ENCODE assay signal across 13 cellular contexts in genomic region chr9:20361656-20362570, GRCh38.
DNase-seq lines count a peak whose midpoint lies in the region; ATAC-seq and TF ChIP-seq lines count a peak whose summit lies in the region.
"Had no signal": no experiment of that assay in that cellular context is flagged by ENCODE, and none has a peak within 500 bp of the region (broad histone marks: within the 10 kb centered on the region; RNA-seq: fewer than 3 reads in every experiment).

No MANE protein-coding gene starts in this region.

- H3K36me3 Mint-ChIP-seq in activated naive CD8-positive, alpha-beta T cell: peaks cover 30% of the 10 kb centered on the region
- H3K36me3 Mint-ChIP-seq in progenitor cell of endocrine pancreas (ENCODE audit: insufficient read depth): no peaks in the 10 kb centered on the region

- no peaks in the 10 kb centered on the region for H3K27me3 Mint-ChIP-seq in activated naive CD8-positive, alpha-beta T cell
- no peaks in the 10 kb centered on the region for H3K27me3 Mint-ChIP-seq in progenitor cell of endocrine pancreas

- peak overlapping the region; percentile 64 for H3K4me3 Mint-ChIP-seq in activated naive CD8-positive, alpha-beta T cell
- no peak overlapping the region for H3K4me3 Mint-ChIP-seq in progenitor cell of endocrine pancreas (ENCODE audit: low read depth)

- peaks cover 0 to 12% of the 10 kb centered on the region in 2 donors for H3K36me3 ChIP-seq in ascending aorta
- H3K36me3 ChIP-seq: left ventricle myocardium inferior had no signal

- ATAC-seq in GM18517 (IDR thresholded peaks at IDR 0.05; ENCODE audit: unreplicated experiment) (peak; percentile 83), GM19455 (IDR thresholded peaks at IDR 0.05; ENCODE audit: unreplicated experiment) (peak; percentile 85), HG03095 (IDR thresholded peaks at IDR 0.05; ENCODE audit: unreplicated experiment) (peak; percentile 69)

- H3K27ac Mint-ChIP-seq in activated naive CD8-positive, alpha-beta T cell: peak overlapping the region; percentile 93
- H3K27ac Mint-ChIP-seq in progenitor cell of endocrine pancreas: no peak overlapping the region

- TF ChIP-seq CTCF in progenitor cell of endocrine pancreas (IDR thresholded peaks at IDR 0.05; ENCODE audit: unreplicated experiment) (no peak), ascending aorta (IDR thresholded peaks at IDR 0.05) (no peak)

- no peaks in the 10 kb centered on the region for H3K9me3 Mint-ChIP-seq in activated naive CD8-positive, alpha-beta T cell (ENCODE audit: low read depth)
- H3K9me3 Mint-ChIP-seq in progenitor cell of endocrine pancreas (ENCODE audit: low read depth): no peaks in the 10 kb centered on the region

- no peak overlapping the region for H3K4me3 ChIP-seq in ascending aorta
- H3K4me3 ChIP-seq: left ventricle myocardium inferior had no signal

- H3K4me1 ChIP-seq in ascending aorta: peaks cover 0 to 3% of the 10 kb centered on the region in 2 donors

- intact Hi-C loops in ascending aorta (cut with DNase I): no loop called here

- no peaks in the 10 kb centered on the region for H3K27me3 ChIP-seq in ascending aorta

- peaks cover 67% of the 10 kb centered on the region for H3K4me1 Mint-ChIP-seq in activated naive CD8-positive, alpha-beta T cell (ENCODE audit: low read depth)
- H3K4me1 Mint-ChIP-seq in progenitor cell of endocrine pancreas (ENCODE audit: low read depth): peaks cover 12% of the 10 kb centered on the region

- no peaks in the 10 kb centered on the region for H3K9me3 ChIP-seq in ascending aorta
- H3K9me3 ChIP-seq: left ventricle myocardium inferior had no signal

- H3K27ac ChIP-seq in ascending aorta: no peak overlapping the region
- H3K27ac ChIP-seq: left ventricle myocardium inferior, parathyroid adenoma had no signal

- DNase-seq in progenitor cell of endocrine pancreas (ENCODE audit: low spot score, unreplicated experiment) (no peak), ascending aorta (ENCODE audit: low spot score in 2 of 2) (no peak), islet precursor cell (no peak)
- DNase-seq: effector CD8-positive, alpha-beta T cell; KG1; left ventricle myocardium inferior; RPMI8226; stimulated activated CD4-positive, alpha-beta T cell treated with anti-CD3 and anti-CD28 coated beads, Interleukin-4, amount 100 ng/mL, for 24 hours had no signal
